In genomic region chr9:41110913-41111312, GRCh38 we compare ENCODE assay signal across 10 cellular contexts. TPM values are rescaled to one million over a fixed set of nuclear protein-coding genes. Genes with fewer than 3 reads are reported as not detected.
DNase-seq lines count a peak whose midpoint lies in the region; ATAC-seq, FAIRE-seq and TF ChIP-seq lines count a peak whose summit lies in the region.
"Not testable (repeated sequence)": the region's sequence is repeated elsewhere in the genome, so short reads cannot be mapped to it uniquely, and the experiment has no call there.
"Had no signal": no experiment of that assay in that cellular context is flagged by ENCODE, and none has a peak within 500 bp of the region (broad histone marks: within the 10 kb centered on the region; RNA-seq: fewer than 3 reads in every experiment).

No MANE protein-coding gene starts in this region.

- H3K4me3 Mint-ChIP-seq in endodermal cell, result not testable (repeated sequence)

- FAIRE-seq in HepG2 (lab: Jason Lieb, UNC), result not testable (repeated sequence)

- intact Hi-C loops in HepG2 (cut with micrococcal nuclease; ENCODE audit: unreplicated experiment), result not testable (repeated sequence)

- WGBS in endodermal cell (ENCODE audit: insufficient coverage in 1 of 2, insufficient read length in 1 of 2), 2 experiments, result 31 to 44% methylated on average over 3 to 7 of the region's 10 CpGs
- WGBS in HepG2 (ENCODE audit: low lambda C conversion rate), result 46% methylated on average over 10 of the region's 10 CpGs

- not testable (repeated sequence) for H3K27ac ChIP-seq in Karpas-422 (ENCODE audit: low read length); endodermal cell (ENCODE audit: low read depth, low read length); HepG2 (ENCODE audit: extremely low read length, insufficient read depth, low read length)

- H3K9ac ChIP-seq in Karpas-422 (ENCODE audit: low read length); endodermal cell (ENCODE audit: extremely low read depth, low read length, poor library complexity, severe bottlenecking); HepG2 (ENCODE audit: insufficient read depth, low read depth, low read length): not testable (repeated sequence)

- in situ Hi-C loops in SK-MEL-5 (cut with HindIII; ENCODE audit: low pct_unique_long_range_greater_than_20kb, low sequenced_read_pairs); HepG2 (cut with HindIII; ENCODE audit: extremely low pct_ligation_motif_present, low pct_unique_long_range_greater_than_20kb): not testable (repeated sequence)

- ATAC-seq in HepG2, result not testable (repeated sequence)

- not testable (repeated sequence) for H3K9me2 ChIP-seq in Karpas-422 (replicated peaks; ENCODE audit: insufficient read depth, low read length)

- H3K27ac Mint-ChIP-seq in endodermal cell, result not testable (repeated sequence)

- not testable (repeated sequence) for H3K9me3 ChIP-seq in Karpas-422 (ENCODE audit: low read length); endodermal cell (ENCODE audit: control insufficient read depth, low read length); HepG2 (ENCODE audit: low read length)

- not testable (repeated sequence) for TF ChIP-seq EP300 in HepG2 (IDR thresholded peaks at IDR 0.05; ENCODE audit: low read depth in 2 of 2, low read length in 2 of 2); HepG2 (CRISPR knock-in tag; IDR thresholded peaks at IDR 0.05; ENCODE audit: borderline replicate concordance)

- H3K79me2 ChIP-seq in Karpas-422 (ENCODE audit: low read length); HepG2 (ENCODE audit: insufficient read depth, low read length): not testable (repeated sequence)

- H4K20me1 ChIP-seq in Karpas-422 (ENCODE audit: insufficient read depth, low read depth, low read length); HepG2 (ENCODE audit: insufficient read depth, low read length): not testable (repeated sequence)

- H3K27me3 Mint-ChIP-seq in endodermal cell (ENCODE audit: insufficient read depth), result peaks cover 18% of the 10 kb centered on the region

- TF ChIP-seq RAD21 in HepG2 (CRISPR knock-in tag; IDR thresholded peaks at IDR 0.05), result not testable (repeated sequence)

- CTCF ChIA-PET in HepG2 (lab: Yijun Ruan, JAX; ENCODE audit: low intra/inter-chr PET ratio, low total read pairs), result not testable (repeated sequence)

- BruUV-seq in HepG2 (replicated peaks; lab: Mats Ljungman, UMichigan), result not testable (repeated sequence)

- not testable (repeated sequence) for DNase-seq in AG09309 (ENCODE audit: low read depth); HepG2 (ENCODE audit: low spot score)
- DNase-seq in Karpas-422 (peak; percentile 26), SK-MEL-5 (ENCODE audit: low read depth, low spot score) (peak; percentile 13), endodermal cell (peak; percentile 54)
- DNase-seq in activated effector memory CD4-positive, alpha-beta T cell treated with anti-CD3 and anti-CD28 coated beads, Interleukin-2, amount 50 U/mL, for 16 hours, result peak; percentile 62
- peak; percentile 36 for DNase-seq in stimulated activated CD8-positive, alpha-beta memory T cell treated with anti-CD3 and anti-CD28 coated beads, Interleukin-4, amount 100 ng/mL, for 48 hours

- TF ChIP-seq CTCF in AG09309 (IDR thresholded peaks at IDR 0.05; ENCODE audit: control insufficient read depth, insufficient read depth, low read depth, low read length, missing control alignments) (peak; percentile 13), GM12872 (IDR thresholded peaks at IDR 0.05; ENCODE audit: insufficient read depth, low read depth, low read length) (0 out of 3 replicates have a peak, but pooled peaks have one; percentile 6), endodermal cell (conservative IDR thresholded peaks at IDR 0.05) (peak; percentile 55)
- TF ChIP-seq CTCF in HepG2 (CRISPR knock-in tag; IDR thresholded peaks at IDR 0.05), result not testable (repeated sequence)

- not testable (repeated sequence) for H3K4me1 Mint-ChIP-seq in endodermal cell

- H3K9me3 Mint-ChIP-seq in endodermal cell, result not testable (repeated sequence)

- not testable (repeated sequence) for H3K36me3 Mint-ChIP-seq in endodermal cell (ENCODE audit: low read depth)

- H3K4me1 ChIP-seq in Karpas-422 (ENCODE audit: low read length); endodermal cell (ENCODE audit: control insufficient read depth, insufficient read depth, low read length); HepG2 (ENCODE audit: insufficient read depth, low read length): not testable (repeated sequence)

- not testable (repeated sequence) for H3K4me2 ChIP-seq in Karpas-422 (ENCODE audit: low read depth, low read length, poor library complexity, severe bottlenecking); HepG2 (ENCODE audit: low read depth, low read length)

- POLR2A ChIA-PET in HepG2 (lab: Yijun Ruan, JAX), result not testable (repeated sequence)

- H3K27me3 ChIP-seq in Karpas-422 (ENCODE audit: low read length); HepG2 (ENCODE audit: control insufficient read depth in 1 of 2, insufficient read depth in 2 of 2, low read length in 2 of 2): not testable (repeated sequence)
- peaks cover 33% of the 10 kb centered on the region for H3K27me3 ChIP-seq in endodermal cell (ENCODE audit: control insufficient read depth, insufficient read depth, low read length, poor library complexity, severe bottlenecking)

- H3K4me3 ChIP-seq in AG09309 (ENCODE audit: control insufficient read depth, low read depth, low read length); Karpas-422 (ENCODE audit: low read length); endodermal cell (ENCODE audit: low read length); HepG2 (replicated peaks in 1 of 3; ENCODE audit: insufficient read depth in 1 of 3, low read depth in 2 of 3, low read length in 3 of 3): not testable (repeated sequence)

- H2AFZ ChIP-seq in Karpas-422 (ENCODE audit: low read length); HepG2 (ENCODE audit: low read length): not testable (repeated sequence)

- TF ChIP-seq POLR2A in HepG2 (IDR thresholded peaks at IDR 0.05; ENCODE audit: insufficient read depth in 1 of 2, low read depth in 2 of 2, low read length in 2 of 2), result not testable (repeated sequence)

- H3K36me3 ChIP-seq in Karpas-422 (ENCODE audit: insufficient read depth, low read length); endodermal cell (ENCODE audit: control insufficient read depth, insufficient read depth, low read length); HepG2 (replicated peaks in 1 of 2; ENCODE audit: control insufficient read depth in 1 of 2, insufficient read depth in 2 of 2, low read length in 2 of 2): not testable (repeated sequence)

TF ChIP-seq in HepG2, 621 proteins besides CTCF, POLR2A, EP300 and RAD21:
- TF ChIP-seq STAG1 (CRISPR knock-in tag; IDR thresholded peaks at IDR 0.05), result peak; percentile 41

RNA-seq across cellular contexts. Expression of gene FOXD4L6, which starts 17.6 kb away (rescaled TPM):
- total RNA-seq in Karpas-422 (2014; rRNA removed; shearing (Covaris generic); ENCODE audit: low replicate concordance), result 0.30 and 1.5 TPM in 2 replicates
- total RNA-seq in SK-MEL-5 (2014; rRNA removed; shearing (Covaris generic)), result not detected in 2 replicates
- 0.07 TPM in 1 of 2 replicates, not detected in the other for polyA plus RNA-seq in SK-MEL-5 (2015; cell fraction: cytosol; rRNA removed)
- polyA plus RNA-seq in SK-MEL-5 (2015; cell fraction: nucleus; rRNA removed), result 0.54 TPM in 1 of 2 replicates, not detected in the other
- not detected for total RNA-seq in endodermal cell
- polyA plus RNA-seq in endodermal cell (2013, experiment 1 of 2), result 0.18 TPM
- not detected for polyA plus RNA-seq in endodermal cell (2013, experiment 2 of 2)
- 0.11 TPM in 1 of 2 replicates, not detected in the other for total RNA-seq in HepG2 (2016; rRNA removed; fragmentation: Illumina TruSeq; extraction: Trizol)
- total RNA-seq in HepG2 (2016; cell fraction: cytosol; rRNA removed; fragmentation: Illumina TruSeq; extraction: Trizol; ENCODE audit: low read depth), result 0.20 TPM in 1 of 2 replicates, not detected in the other
- not detected in 2 replicates for total RNA-seq in HepG2 (2016; cell fraction: insoluble cytoplasmic fraction; rRNA removed; fragmentation: Illumina TruSeq; extraction: Trizol)
- not detected in 2 replicates for total RNA-seq in HepG2 (2016; cell fraction: membrane; rRNA removed; fragmentation: Illumina TruSeq; extraction: Trizol)
- total RNA-seq in HepG2 (2016; cell fraction: nucleus; rRNA removed; fragmentation: Illumina TruSeq; extraction: Trizol), result 0.44 TPM in 1 of 2 replicates, not detected in the other
- 0.13 TPM in 1 of 2 replicates, not detected in the other for polyA plus RNA-seq in HepG2 (2011; rRNA removed)
- 0.05 TPM in 1 of 2 replicates, not detected in the other for polyA plus RNA-seq in HepG2 (2011; cell fraction: cytosol; rRNA removed)
- 0.66 and 0.82 TPM in 2 replicates for polyA plus RNA-seq in HepG2 (2011; cell fraction: nucleus; rRNA removed)
- not detected in 2 replicates for polyA plus RNA-seq in HepG2 (2012)
- polyA plus RNA-seq in HepG2 (2016; cell fraction: cytosol; fragmentation: Illumina TruSeq; extraction: Trizol; ENCODE audit: low read depth), result 0.15 TPM in 1 of 2 replicates, not detected in the other
- polyA plus RNA-seq in HepG2 (2016; cell fraction: insoluble cytoplasmic fraction; fragmentation: Illumina TruSeq; extraction: Trizol; ENCODE audit: low read depth), result not detected in 2 replicates
- polyA plus RNA-seq in HepG2 (2016; cell fraction: membrane; fragmentation: Illumina TruSeq; extraction: Trizol; ENCODE audit: low read depth), result 0.13 TPM in 1 of 2 replicates, not detected in the other
- polyA plus RNA-seq in HepG2 (2016; cell fraction: nucleus; fragmentation: Illumina TruSeq; extraction: Trizol; ENCODE audit: insufficient read depth, low read depth), result 0.44 TPM in 1 of 2 replicates, not detected in the other
- 0.12 and 0.62 TPM in 2 replicates for polyA minus RNA-seq in HepG2 (2011; rRNA and poly(A)+ RNA removed; ENCODE audit: low replicate concordance)
- polyA minus RNA-seq in HepG2 (2011; cell fraction: cytosol; rRNA and poly(A)+ RNA removed), result not detected in 2 replicates
- 1.0 and 1.6 TPM in 2 replicates for polyA minus RNA-seq in HepG2 (2011; cell fraction: nucleus; rRNA and poly(A)+ RNA removed)
- total RNA-seq: CD4-positive, alpha-beta memory T cell had no signal
- polyA plus RNA-seq: BJ; CD4-positive, alpha-beta memory T cell had no signal
